10 cellular contexts compared by ENCODE assay signal in genomic region chr17:72657467-72658317, GRCh38.
DNase-seq lines count a peak whose midpoint lies in the region; ATAC-seq and TF ChIP-seq lines count a peak whose summit lies in the region.
"Had no signal": no experiment of that assay in that cellular context is flagged by ENCODE, and none has a peak within 500 bp of the region (broad histone marks: within the 10 kb centered on the region; RNA-seq: fewer than 3 reads in every experiment).

No MANE protein-coding gene starts in this region.

- no peaks in the 10 kb centered on the region for H4K20me1 ChIP-seq in PC-3 (ENCODE audit: low read length)

- TF ChIP-seq CTCF in GM10248 (IDR thresholded peaks at IDR 0.05; ENCODE audit: control extremely low read depth, extremely low read depth, low read depth, missing control alignments) (peak; percentile 6), PC-3 (conservative IDR thresholded peaks at IDR 0.05; ENCODE audit: low read depth, low read length) (peak; percentile 47; the same call in 1 of the 2 replicates), epithelial cell of esophagus (IDR thresholded peaks at IDR 0.05; ENCODE audit: insufficient read depth, low read depth, low read length, missing control alignments) (peak; percentile 9)

- H3K79me2 ChIP-seq in PC-3 (ENCODE audit: low read length) = no peaks in the 10 kb centered on the region

- H3K9ac ChIP-seq in PC-3 (ENCODE audit: low read length) = peak overlapping the region; percentile 34

- H3K9me3 ChIP-seq in PC-3 (ENCODE audit: low read length) = no peaks in the 10 kb centered on the region
- H3K9me3 ChIP-seq in CD8-positive, alpha-beta memory T cell (ENCODE audit: low read length) = no peaks in the 10 kb centered on the region

- POLR2A ChIA-PET in GM10248 (lab: Yijun Ruan, JAX) (no interaction called here), PC-3 (lab: Charles Lee; ENCODE audit: unreplicated experiment) (interaction anchor here (0.5 kb wide), 1 partner anchor 574 kb away, joined by 6 read pairs; no protein-coding TSS in a partner anchor)
- POLR2A ChIA-PET in CD8-positive, alpha-beta memory T cell (lab: Charles Lee) = no interaction called here

- H2AFZ ChIP-seq in PC-3 (ENCODE audit: low read length) = no peak overlapping the region

- ATAC-seq in PC-3 = peak; percentile 46
- ATAC-seq in activated CD8-positive, alpha-beta memory T cell treated with anti-CD3 and anti-CD28 coated beads, Interleukin-2, amount 10 ng/mL, durations not matched to agents 7 days and 5 days = no peak

- CTCF ChIA-PET in GM10248 (lab: Yijun Ruan, JAX) (no interaction called here), PC-3 (lab: Charles Lee) (interaction anchor here (0.6 to 0.9 kb wide), 2 partner anchors 71 to 97 kb away, joined by 3 to 4 read pairs; no protein-coding TSS in a partner anchor)
- CTCF ChIA-PET in CD8-positive, alpha-beta memory T cell (lab: Charles Lee) = no interaction called here
- CTCF ChIA-PET in activated CD8-positive, alpha-beta memory T cell treated with anti-CD3 and anti-CD28 coated beads, Interleukin-2, amount 10 ng/mL, durations not matched to agents 7 days and 5 days (lab: Charles Lee) = no interaction called here

- H3F3A ChIP-seq in PC-3 (ENCODE audit: low read length, unreplicated experiment) = no peaks in the 10 kb centered on the region

- no peaks in the 10 kb centered on the region for H3K4me1 Mint-ChIP-seq in CD8-positive, alpha-beta memory T cell
- no peaks in the 10 kb centered on the region for H3K4me1 Mint-ChIP-seq in activated CD8-positive, alpha-beta memory T cell treated with anti-CD3 and anti-CD28 coated beads, Interleukin-2, amount 10 ng/mL, durations not matched to agents 7 days and 5 days

- H3K27ac ChIP-seq in PC-3 (ENCODE audit: low read length) = peak overlapping the region; percentile 76
- no peak overlapping the region for H3K27ac ChIP-seq in CD8-positive, alpha-beta memory T cell (ENCODE audit: low read depth, low read length)

- intact Hi-C loops in PC-3 (cut with micrococcal nuclease) = loop anchor here (1.0 to 2.0 kb wide), 2 partner anchors 69 to 97 kb away; no protein-coding TSS in a partner anchor

- H3K4me3 ChIP-seq in PC-3 (ENCODE audit: low read length) (no peak overlapping the region), epithelial cell of esophagus (ENCODE audit: low read length) (no peak overlapping the region)
- H3K4me3 ChIP-seq in CD8-positive, alpha-beta memory T cell (ENCODE audit: low read length) = no peak overlapping the region

- H3K9me2 ChIP-seq in PC-3 (replicated peaks; ENCODE audit: low read length) = no peaks in the 10 kb centered on the region

- peaks cover 0 to 3% of the 10 kb centered on the region in 2 donors for H3K27me3 Mint-ChIP-seq in CD8-positive, alpha-beta memory T cell
- no peaks in the 10 kb centered on the region for H3K27me3 Mint-ChIP-seq in activated CD8-positive, alpha-beta memory T cell treated with anti-CD3 and anti-CD28 coated beads, Interleukin-2, amount 10 ng/mL, durations not matched to agents 7 days and 5 days

- peak overlapping the region in 1 of 8 donors; percentile 85 for H3K27ac Mint-ChIP-seq in CD8-positive, alpha-beta memory T cell
- no peak overlapping the region for H3K27ac Mint-ChIP-seq in activated CD8-positive, alpha-beta memory T cell treated with anti-CD3 and anti-CD28 coated beads, Interleukin-2, amount 10 ng/mL, durations not matched to agents 7 days and 5 days
- H3K27ac Mint-ChIP-seq: T-helper 2 cell treated with Interferon-gamma antibody and Interleukin-4, amounts not matched to agents 5 μg/mL and 100 μg/mL, for 36 hours had no signal

- H3K36me3 ChIP-seq in PC-3 (ENCODE audit: low read depth, low read length) = no peaks in the 10 kb centered on the region
- H3K36me3 ChIP-seq in CD8-positive, alpha-beta memory T cell (ENCODE audit: insufficient read depth, low read length) = no peaks in the 10 kb centered on the region

- no TSS peak for BruUV-seq in PC-3 (replicated peaks; lab: Mats Ljungman, UMichigan)

- H3K27me3 ChIP-seq in PC-3 (ENCODE audit: low read length) = no peaks in the 10 kb centered on the region
- H3K27me3 ChIP-seq in CD8-positive, alpha-beta memory T cell (ENCODE audit: insufficient read depth, low read length, poor library complexity, severe bottlenecking) = no peaks in the 10 kb centered on the region

- no peak overlapping the region for H3K4me3 Mint-ChIP-seq in CD8-positive, alpha-beta memory T cell
- no peak overlapping the region for H3K4me3 Mint-ChIP-seq in activated CD8-positive, alpha-beta memory T cell treated with anti-CD3 and anti-CD28 coated beads, Interleukin-2, amount 10 ng/mL, durations not matched to agents 7 days and 5 days
- H3K4me3 Mint-ChIP-seq: T-helper 2 cell treated with Interferon-gamma antibody and Interleukin-4, amounts not matched to agents 5 μg/mL and 100 μg/mL, for 36 hours had no signal

- peak; percentile 60 for DNase-seq in A172 (ENCODE audit: low spot score)
- DNase-seq in GM10248 (ENCODE audit: extremely low spot score) = no peak
- peak; percentile 84 for DNase-seq in PC-3
- peak; percentile 24 for DNase-seq in epithelial cell of esophagus (ENCODE audit: low read depth)
- no peak for DNase-seq in UCSD-AML1 (lab: John Stamatoyannopoulos, UW; ENCODE audit: unreplicated experiment)
- no peak for DNase-seq in CD8-positive, alpha-beta memory T cell
- no peak for DNase-seq in activated naive CD4-positive, alpha-beta T cell treated with anti-CD3 and anti-CD28 coated beads, Interleukin-2, amount 50 U/mL, for 16 hours
- no peak for DNase-seq in activated CD8-positive, alpha-beta memory T cell treated with anti-CD3 and anti-CD28 coated beads, Interleukin-2, amount 10 ng/mL, durations not matched to agents 7 days and 5 days
- DNase-seq: NCI-H1048 had no signal

- no peaks in the 10 kb centered on the region for H3K36me3 Mint-ChIP-seq in CD8-positive, alpha-beta memory T cell
- H3K36me3 Mint-ChIP-seq in activated CD8-positive, alpha-beta memory T cell treated with anti-CD3 and anti-CD28 coated beads, Interleukin-2, amount 10 ng/mL, durations not matched to agents 7 days and 5 days = no peaks in the 10 kb centered on the region

- no peaks in the 10 kb centered on the region for H3K9me3 Mint-ChIP-seq in CD8-positive, alpha-beta memory T cell
- H3K9me3 Mint-ChIP-seq in activated CD8-positive, alpha-beta memory T cell treated with anti-CD3 and anti-CD28 coated beads, Interleukin-2, amount 10 ng/mL, durations not matched to agents 7 days and 5 days (ENCODE audit: low read depth) = no peaks in the 10 kb centered on the region
- H3K9me3 Mint-ChIP-seq: T-helper 2 cell treated with Interferon-gamma antibody and Interleukin-4, amounts not matched to agents 5 μg/mL and 100 μg/mL, for 36 hours had no signal

- H3K4me1 ChIP-seq in PC-3 (ENCODE audit: insufficient read depth, low read length) = peaks cover 44% of the 10 kb centered on the region
- H3K4me1 ChIP-seq in CD8-positive, alpha-beta memory T cell (ENCODE audit: insufficient read depth, low read length) = no peaks in the 10 kb centered on the region

- peak overlapping the region; percentile 12; the same call in 1 of the 2 replicates for H3K4me2 ChIP-seq in PC-3 (ENCODE audit: low read length)

Comparison
In these comparisons a context has a peak if more than half of its experiments do, and no peak if none do; other contexts are left out.
1. DNase-seq: peak in A172 (single experiment), PC-3 (single experiment) and epithelial cell of esophagus (single experiment); none in GM10248 (single experiment), UCSD-AML1 (single experiment), CD8-positive, alpha-beta memory T cell (0 of 5), activated naive CD4-positive, alpha-beta T cell treated with anti-CD3 and anti-CD28 coated beads, Interleukin-2, amount 50 U/mL, for 16 hours (single experiment) and activated CD8-positive, alpha-beta memory T cell treated with anti-CD3 and anti-CD28 coated beads, Interleukin-2, amount 10 ng/mL, durations not matched to agents 7 days and 5 days (single experiment).
2. Peak in every context shown above with its lines, with median percentiles within 50 percentile points of each other: CTCF ChIP-seq.